Comparison of ENCODE assay signal across 1 cellular context in the genomic region with DNA sequence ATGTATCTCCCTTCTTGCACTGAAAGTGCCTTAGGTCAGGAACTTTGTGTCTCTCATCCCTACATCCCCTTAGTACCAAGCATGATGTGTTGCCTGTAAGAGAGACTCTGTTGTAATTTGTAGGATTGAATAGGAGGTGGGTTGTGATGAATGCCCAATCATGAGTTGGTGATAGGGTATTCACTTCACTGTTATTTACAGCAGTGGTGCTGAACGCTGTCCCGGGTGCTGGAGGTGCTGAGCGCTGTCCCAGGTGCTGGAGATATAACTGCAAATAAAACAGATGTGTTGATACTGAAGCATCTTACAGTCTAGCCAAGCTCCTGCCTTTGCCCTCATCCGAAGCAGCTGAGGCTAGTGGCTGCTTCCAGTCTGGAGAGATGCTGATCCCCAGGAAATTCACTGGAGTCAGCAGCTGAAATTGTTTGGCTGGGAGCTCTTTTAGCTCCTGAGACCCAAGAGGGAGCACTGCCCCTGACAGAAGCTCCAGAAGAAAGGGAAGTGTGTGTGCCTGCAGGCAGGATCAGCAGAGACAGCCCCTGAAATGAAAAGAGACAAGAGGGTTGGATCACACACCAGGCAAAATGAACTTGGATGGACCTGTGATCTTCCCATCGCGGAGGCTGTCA.
TF ChIP-seq lines count a peak whose summit lies in the region.

No MANE protein-coding gene starts in this region.

TF ChIP-seq in HepG2, 621 proteins besides CTCF, POLR2A, EP300 and RAD21 (continued from another document and continues in another):
- TF ChIP-seq ZNF788 (CRISPR knock-in tag; IDR thresholded peaks at IDR 0.05; ENCODE audit: borderline replicate concordance): peak; percentile 41; the same call in 1 of the 2 replicates
- TF ChIP-seq XBP1 (CRISPR knock-in tag; IDR thresholded peaks at IDR 0.05): peak; percentile 95; the same call in 1 of the 2 replicates
- TF ChIP-seq MAZ (IDR thresholded peaks at IDR 0.05; ENCODE audit: borderline replicate concordance, low read depth, low read length): no peak
- 0 out of 2 replicates have a peak, but pooled peaks have one; percentile 35 for TF ChIP-seq MAZ (CRISPR knock-in tag; IDR thresholded peaks at IDR 0.05; ENCODE audit: low read depth)
- TF ChIP-seq, protein P1, sequence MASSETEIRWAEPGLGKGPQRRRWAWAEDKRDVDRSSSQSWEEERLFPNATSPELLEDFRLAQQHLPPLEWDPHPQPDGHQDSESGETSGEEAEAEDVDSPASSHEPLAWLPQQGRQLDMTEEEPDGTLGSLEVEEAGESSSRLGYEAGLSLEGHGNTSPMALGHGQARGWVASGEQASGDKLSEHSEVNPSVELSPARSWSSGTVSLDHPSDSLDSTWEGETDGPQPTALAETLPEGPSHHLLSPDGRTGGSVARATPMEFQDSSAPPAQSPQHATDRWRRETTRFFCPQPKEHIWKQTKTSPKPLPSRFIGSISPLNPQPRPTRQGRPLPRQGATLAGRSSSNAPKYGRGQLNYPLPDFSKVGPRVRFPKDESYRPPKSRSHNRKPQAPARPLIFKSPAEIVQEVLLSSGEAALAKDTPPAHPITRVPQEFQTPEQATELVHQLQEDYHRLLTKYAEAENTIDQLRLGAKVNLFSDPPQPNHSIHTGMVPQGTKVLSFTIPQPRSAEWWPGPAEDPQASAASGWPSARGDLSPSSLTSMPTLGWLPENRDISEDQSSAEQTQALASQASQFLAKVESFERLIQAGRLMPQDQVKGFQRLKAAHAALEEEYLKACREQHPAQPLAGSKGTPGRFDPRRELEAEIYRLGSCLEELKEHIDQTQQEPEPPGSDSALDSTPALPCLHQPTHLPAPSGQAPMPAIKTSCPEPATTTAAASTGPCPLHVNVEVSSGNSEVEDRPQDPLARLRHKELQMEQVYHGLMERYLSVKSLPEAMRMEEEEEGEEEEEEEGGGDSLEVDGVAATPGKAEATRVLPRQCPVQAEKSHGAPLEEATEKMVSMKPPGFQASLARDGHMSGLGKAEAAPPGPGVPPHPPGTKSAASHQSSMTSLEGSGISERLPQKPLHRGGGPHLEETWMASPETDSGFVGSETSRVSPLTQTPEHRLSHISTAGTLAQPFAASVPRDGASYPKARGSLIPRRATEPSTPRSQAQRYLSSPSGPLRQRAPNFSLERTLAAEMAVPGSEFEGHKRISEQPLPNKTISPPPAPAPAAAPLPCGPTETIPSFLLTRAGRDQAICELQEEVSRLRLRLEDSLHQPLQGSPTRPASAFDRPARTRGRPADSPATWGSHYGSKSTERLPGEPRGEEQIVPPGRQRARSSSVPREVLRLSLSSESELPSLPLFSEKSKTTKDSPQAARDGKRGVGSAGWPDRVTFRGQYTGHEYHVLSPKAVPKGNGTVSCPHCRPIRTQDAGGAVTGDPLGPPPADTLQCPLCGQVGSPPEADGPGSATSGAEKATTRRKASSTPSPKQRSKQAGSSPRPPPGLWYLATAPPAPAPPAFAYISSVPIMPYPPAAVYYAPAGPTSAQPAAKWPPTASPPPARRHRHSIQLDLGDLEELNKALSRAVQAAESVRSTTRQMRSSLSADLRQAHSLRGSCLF (CRISPR knock-in tag; IDR thresholded peaks at IDR 0.05; ENCODE audit: borderline replicate concordance): peak; percentile 76; the same call in 1 of the 2 replicates
- 0 out of 2 replicates have a peak, but pooled peaks have one; percentile 42 for TF ChIP-seq ZC3H13 (CRISPR knock-in tag; IDR thresholded peaks at IDR 0.05)
- TF ChIP-seq KMT2B (CRISPR knock-in tag; IDR thresholded peaks at IDR 0.05): peak; percentile 61; the same call in 1 of the 2 replicates
- 0 out of 2 replicates have a peak, but pooled peaks have one; percentile 47 for TF ChIP-seq ARNTL (CRISPR knock-in tag; IDR thresholded peaks at IDR 0.05)
- TF ChIP-seq, protein P2, sequence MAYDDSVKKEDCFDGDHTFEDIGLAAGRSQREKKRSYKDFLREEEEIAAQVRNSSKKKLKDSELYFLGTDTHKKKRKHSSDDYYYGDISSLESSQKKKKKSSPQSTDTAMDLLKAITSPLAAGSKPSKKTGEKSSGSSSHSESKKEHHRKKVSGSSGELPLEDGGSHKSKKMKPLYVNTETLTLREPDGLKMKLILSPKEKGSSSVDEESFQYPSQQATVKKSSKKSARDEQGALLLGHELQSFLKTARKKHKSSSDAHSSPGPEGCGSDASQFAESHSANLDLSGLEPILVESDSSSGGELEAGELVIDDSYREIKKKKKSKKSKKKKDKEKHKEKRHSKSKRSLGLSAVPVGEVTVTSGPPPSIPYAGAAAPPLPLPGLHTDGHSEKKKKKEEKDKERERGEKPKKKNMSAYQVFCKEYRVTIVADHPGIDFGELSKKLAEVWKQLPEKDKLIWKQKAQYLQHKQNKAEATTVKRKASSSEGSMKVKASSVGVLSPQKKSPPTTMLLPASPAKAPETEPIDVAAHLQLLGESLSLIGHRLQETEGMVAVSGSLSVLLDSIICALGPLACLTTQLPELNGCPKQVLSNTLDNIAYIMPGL (CRISPR knock-in tag; IDR thresholded peaks at IDR 0.05; ENCODE audit: borderline replicate concordance in 1 of 2, low read depth in 1 of 2): 0 out of 4 replicates have a peak, but pooled peaks of 1 of the 2 experiments have one; percentile 44
- TF ChIP-seq PTBP1 (IDR thresholded peaks at IDR 0.05; ENCODE audit: low read depth, low read length, poor library complexity, severe bottlenecking): no peak
- peak; percentile 75; the same call in 1 of the 2 replicates for TF ChIP-seq MXD4 (CRISPR knock-in tag; IDR thresholded peaks at IDR 0.05)
- TF ChIP-seq, protein P3, sequence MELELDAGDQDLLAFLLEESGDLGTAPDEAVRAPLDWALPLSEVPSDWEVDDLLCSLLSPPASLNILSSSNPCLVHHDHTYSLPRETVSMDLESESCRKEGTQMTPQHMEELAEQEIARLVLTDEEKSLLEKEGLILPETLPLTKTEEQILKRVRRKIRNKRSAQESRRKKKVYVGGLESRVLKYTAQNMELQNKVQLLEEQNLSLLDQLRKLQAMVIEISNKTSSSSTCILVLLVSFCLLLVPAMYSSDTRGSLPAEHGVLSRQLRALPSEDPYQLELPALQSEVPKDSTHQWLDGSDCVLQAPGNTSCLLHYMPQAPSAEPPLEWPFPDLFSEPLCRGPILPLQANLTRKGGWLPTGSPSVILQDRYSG (CRISPR knock-in tag; IDR thresholded peaks at IDR 0.05): peak; percentile 93; the same call in 1 of the 2 replicates
- TF ChIP-seq HMG20B (CRISPR knock-in tag; conservative IDR thresholded peaks at IDR 0.05): peak; percentile 78
- TF ChIP-seq ZNF749 (CRISPR knock-in tag; IDR thresholded peaks at IDR 0.05; ENCODE audit: borderline replicate concordance): peak; percentile 68; the same call in 1 of the 2 replicates
- TF ChIP-seq RXRB (CRISPR knock-in tag; IDR thresholded peaks at IDR 0.05; ENCODE audit: borderline replicate concordance): peak; percentile 59
- peak; percentile 66; the same call in 1 of the 2 replicates for TF ChIP-seq HOXA5 (CRISPR knock-in tag; IDR thresholded peaks at IDR 0.05)
- TF ChIP-seq, protein P4, sequence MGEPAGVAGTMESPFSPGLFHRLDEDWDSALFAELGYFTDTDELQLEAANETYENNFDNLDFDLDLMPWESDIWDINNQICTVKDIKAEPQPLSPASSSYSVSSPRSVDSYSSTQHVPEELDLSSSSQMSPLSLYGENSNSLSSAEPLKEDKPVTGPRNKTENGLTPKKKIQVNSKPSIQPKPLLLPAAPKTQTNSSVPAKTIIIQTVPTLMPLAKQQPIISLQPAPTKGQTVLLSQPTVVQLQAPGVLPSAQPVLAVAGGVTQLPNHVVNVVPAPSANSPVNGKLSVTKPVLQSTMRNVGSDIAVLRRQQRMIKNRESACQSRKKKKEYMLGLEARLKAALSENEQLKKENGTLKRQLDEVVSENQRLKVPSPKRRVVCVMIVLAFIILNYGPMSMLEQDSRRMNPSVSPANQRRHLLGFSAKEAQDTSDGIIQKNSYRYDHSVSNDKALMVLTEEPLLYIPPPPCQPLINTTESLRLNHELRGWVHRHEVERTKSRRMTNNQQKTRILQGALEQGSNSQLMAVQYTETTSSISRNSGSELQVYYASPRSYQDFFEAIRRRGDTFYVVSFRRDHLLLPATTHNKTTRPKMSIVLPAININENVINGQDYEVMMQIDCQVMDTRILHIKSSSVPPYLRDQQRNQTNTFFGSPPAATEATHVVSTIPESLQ (CRISPR knock-in tag; conservative IDR thresholded peaks at IDR 0.05): 0 out of 2 replicates have a peak, but pooled peaks have one; percentile 65
- 0 out of 2 replicates have a peak, but pooled peaks have one; percentile 58 for TF ChIP-seq ZSCAN20 (CRISPR knock-in tag; IDR thresholded peaks at IDR 0.05; ENCODE audit: borderline replicate concordance)
- peak; percentile 62 for TF ChIP-seq FOSL1 (CRISPR knock-in tag; IDR thresholded peaks at IDR 0.05; ENCODE audit: borderline replicate concordance)
- TF ChIP-seq, protein P5, sequence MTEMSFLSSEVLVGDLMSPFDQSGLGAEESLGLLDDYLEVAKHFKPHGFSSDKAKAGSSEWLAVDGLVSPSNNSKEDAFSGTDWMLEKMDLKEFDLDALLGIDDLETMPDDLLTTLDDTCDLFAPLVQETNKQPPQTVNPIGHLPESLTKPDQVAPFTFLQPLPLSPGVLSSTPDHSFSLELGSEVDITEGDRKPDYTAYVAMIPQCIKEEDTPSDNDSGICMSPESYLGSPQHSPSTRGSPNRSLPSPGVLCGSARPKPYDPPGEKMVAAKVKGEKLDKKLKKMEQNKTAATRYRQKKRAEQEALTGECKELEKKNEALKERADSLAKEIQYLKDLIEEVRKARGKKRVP (CRISPR knock-in tag; IDR thresholded peaks at IDR 0.05): peak in 1 of 2 experiments; percentile 16; a peak in 1 of 4 replicates
- TF ChIP-seq PPARG (CRISPR knock-in tag; conservative IDR thresholded peaks at IDR 0.05): 0 out of 2 replicates have a peak, but pooled peaks have one; percentile 46
- 0 out of 2 replicates have a peak, but pooled peaks have one; percentile 52 for TF ChIP-seq SNAI1 (CRISPR knock-in tag; IDR thresholded peaks at IDR 0.05; ENCODE audit: borderline replicate concordance)
- TF ChIP-seq, protein P6, sequence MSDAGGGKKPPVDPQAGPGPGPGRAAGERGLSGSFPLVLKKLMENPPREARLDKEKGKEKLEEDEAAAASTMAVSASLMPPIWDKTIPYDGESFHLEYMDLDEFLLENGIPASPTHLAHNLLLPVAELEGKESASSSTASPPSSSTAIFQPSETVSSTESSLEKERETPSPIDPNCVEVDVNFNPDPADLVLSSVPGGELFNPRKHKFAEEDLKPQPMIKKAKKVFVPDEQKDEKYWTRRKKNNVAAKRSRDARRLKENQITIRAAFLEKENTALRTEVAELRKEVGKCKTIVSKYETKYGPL (CRISPR knock-in tag; IDR thresholded peaks at IDR 0.05): peak; percentile 91
- 0 out of 2 replicates have a peak, but pooled peaks have one; percentile 49 for TF ChIP-seq ZBTB7B (CRISPR knock-in tag; IDR thresholded peaks at IDR 0.05)
- peak; percentile 63 for TF ChIP-seq KDM2A (CRISPR knock-in tag; IDR thresholded peaks at IDR 0.05; ENCODE audit: borderline replicate concordance, low read depth)
- 0 out of 2 replicates have a peak, but pooled peaks have one; percentile 46 for TF ChIP-seq ZNF30 (CRISPR knock-in tag; IDR thresholded peaks at IDR 0.05)
- peak; percentile 30; the same call in 1 of the 2 replicates for TF ChIP-seq ZMYM4 (CRISPR knock-in tag; IDR thresholded peaks at IDR 0.05)
- TF ChIP-seq SP2 (CRISPR knock-in tag; IDR thresholded peaks at IDR 0.05): peak; percentile 27; the same call in 1 of the 2 replicates
- peak; percentile 30; the same call in 1 of the 2 replicates for TF ChIP-seq ZNF629 (CRISPR knock-in tag; conservative IDR thresholded peaks at IDR 0.05)
- no peak for TF ChIP-seq SMAD9 (CRISPR knock-in tag; IDR thresholded peaks at IDR 0.05)
- TF ChIP-seq ZNF17 (CRISPR knock-in tag; IDR thresholded peaks at IDR 0.05): no peak
- TF ChIP-seq ZNF558 (CRISPR knock-in tag; IDR thresholded peaks at IDR 0.05; ENCODE audit: borderline replicate concordance): peak; percentile 69; the same call in 1 of the 2 replicates
- no peak for TF ChIP-seq PCBP1 (IDR thresholded peaks at IDR 0.05; ENCODE audit: borderline replicate concordance, low read depth, low read length)
- no peak for TF ChIP-seq TCF12 (IDR thresholded peaks at IDR 0.05)
- no peak for TF ChIP-seq TCF12 (CRISPR knock-in tag; IDR thresholded peaks at IDR 0.05)
- TF ChIP-seq NKX3-1 (CRISPR knock-in tag; IDR thresholded peaks at IDR 0.05): peak; percentile 98
- TF ChIP-seq RARA (CRISPR knock-in tag; IDR thresholded peaks at IDR 0.05): peak; percentile 78
- TF ChIP-seq, protein P7, sequence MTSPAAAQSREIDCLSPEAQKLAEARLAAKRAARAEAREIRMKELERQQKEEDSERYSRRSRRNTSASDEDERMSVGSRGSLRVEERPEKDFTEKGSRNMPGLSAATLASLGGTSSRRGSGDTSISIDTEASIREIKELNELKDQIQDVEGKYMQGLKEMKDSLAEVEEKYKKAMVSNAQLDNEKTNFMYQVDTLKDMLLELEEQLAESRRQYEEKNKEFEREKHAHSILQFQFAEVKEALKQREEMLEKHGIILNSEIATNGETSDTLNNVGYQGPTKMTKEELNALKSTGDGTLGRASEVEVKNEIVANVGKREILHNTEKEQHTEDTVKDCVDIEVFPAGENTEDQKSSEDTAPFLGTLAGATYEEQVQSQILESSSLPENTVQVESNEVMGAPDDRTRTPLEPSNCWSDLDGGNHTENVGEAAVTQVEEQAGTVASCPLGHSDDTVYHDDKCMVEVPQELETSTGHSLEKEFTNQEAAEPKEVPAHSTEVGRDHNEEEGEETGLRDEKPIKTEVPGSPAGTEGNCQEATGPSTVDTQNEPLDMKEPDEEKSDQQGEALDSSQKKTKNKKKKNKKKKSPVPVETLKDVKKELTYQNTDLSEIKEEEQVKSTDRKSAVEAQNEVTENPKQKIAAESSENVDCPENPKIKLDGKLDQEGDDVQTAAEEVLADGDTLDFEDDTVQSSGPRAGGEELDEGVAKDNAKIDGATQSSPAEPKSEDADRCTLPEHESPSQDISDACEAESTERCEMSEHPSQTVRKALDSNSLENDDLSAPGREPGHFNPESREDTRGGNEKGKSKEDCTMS (CRISPR knock-in tag; conservative IDR thresholded peaks at IDR 0.05): peak; percentile 91
- TF ChIP-seq MED1 (CRISPR knock-in tag; IDR thresholded peaks at IDR 0.05): peak; percentile 58
- TF ChIP-seq, protein P8, sequence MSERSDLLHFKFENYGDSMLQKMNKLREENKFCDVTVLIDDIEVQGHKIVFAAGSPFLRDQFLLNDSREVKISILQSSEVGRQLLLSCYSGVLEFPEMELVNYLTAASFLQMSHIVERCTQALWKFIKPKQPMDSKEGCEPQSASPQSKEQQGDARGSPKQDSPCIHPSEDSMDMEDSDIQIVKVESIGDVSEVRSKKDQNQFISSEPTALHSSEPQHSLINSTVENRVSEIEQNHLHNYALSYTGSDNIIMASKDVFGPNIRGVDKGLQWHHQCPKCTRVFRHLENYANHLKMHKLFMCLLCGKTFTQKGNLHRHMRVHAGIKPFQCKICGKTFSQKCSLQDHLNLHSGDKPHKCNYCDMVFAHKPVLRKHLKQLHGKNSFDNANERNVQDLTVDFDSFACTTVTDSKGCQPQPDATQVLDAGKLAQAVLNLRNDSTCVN (CRISPR knock-in tag; IDR thresholded peaks at IDR 0.05; ENCODE audit: borderline replicate concordance): peak; percentile 91
- TF ChIP-seq SMARCC2 (IDR thresholded peaks at IDR 0.05): no peak
- TF ChIP-seq ZNF3 (CRISPR knock-in tag; IDR thresholded peaks at IDR 0.05): peak; percentile 78; the same call in 1 of the 2 replicates
- TF ChIP-seq, protein P9, sequence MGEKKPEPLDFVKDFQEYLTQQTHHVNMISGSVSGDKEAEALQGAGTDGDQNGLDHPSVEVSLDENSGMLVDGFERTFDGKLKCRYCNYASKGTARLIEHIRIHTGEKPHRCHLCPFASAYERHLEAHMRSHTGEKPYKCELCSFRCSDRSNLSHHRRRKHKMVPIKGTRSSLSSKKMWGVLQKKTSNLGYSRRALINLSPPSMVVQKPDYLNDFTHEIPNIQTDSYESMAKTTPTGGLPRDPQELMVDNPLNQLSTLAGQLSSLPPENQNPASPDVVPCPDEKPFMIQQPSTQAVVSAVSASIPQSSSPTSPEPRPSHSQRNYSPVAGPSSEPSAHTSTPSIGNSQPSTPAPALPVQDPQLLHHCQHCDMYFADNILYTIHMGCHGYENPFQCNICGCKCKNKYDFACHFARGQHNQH (CRISPR knock-in tag; IDR thresholded peaks at IDR 0.05): peak; percentile 78; the same call in 1 of the 2 replicates
